Comparison of ENCODE assay signal across 22 cellular contexts in the genomic region with DNA sequence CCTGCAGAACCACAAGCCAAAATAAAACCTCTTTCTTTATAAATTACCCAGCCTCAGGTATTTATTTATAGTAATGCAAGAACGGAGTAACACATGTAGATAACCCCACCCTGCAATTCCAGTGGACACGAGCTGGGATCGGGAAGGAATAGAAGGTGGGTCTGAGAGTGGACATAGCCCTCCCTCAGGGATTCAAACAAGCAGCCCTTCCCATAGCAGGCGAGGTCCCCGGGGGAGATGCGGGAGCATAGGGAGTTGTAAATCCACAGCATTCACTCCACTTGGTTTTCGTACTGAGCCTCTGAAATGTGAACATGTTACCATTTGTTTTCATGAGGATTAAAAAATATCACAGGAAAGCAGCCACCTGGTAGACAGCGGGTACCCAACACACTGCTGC.
DNase-seq lines count a peak whose midpoint lies in the region; ATAC-seq, FAIRE-seq and TF ChIP-seq lines count a peak whose summit lies in the region.
"Had no signal": no experiment of that assay in that cellular context is flagged by ENCODE, and none has a peak within 500 bp of the region (broad histone marks: within the 10 kb centered on the region; RNA-seq: fewer than 3 reads in every experiment).

No MANE protein-coding gene starts in this region.

- no peak for TF ChIP-seq CTCF in kidney (IDR thresholded peaks at IDR 0.05; ENCODE audit: borderline replicate concordance, extremely low read depth, insufficient read depth)
- TF ChIP-seq CTCF in spleen (IDR thresholded peaks at IDR 0.05 in 8 of 11, conservative IDR thresholded peaks at IDR 0.05 in 3 of 11) = no peak
- TF ChIP-seq CTCF in mucosa of descending colon (IDR thresholded peaks at IDR 0.05) = no peak

- no peak overlapping the region for H3K27ac ChIP-seq in kidney (ENCODE audit: low read depth in 2 of 2, low read length in 2 of 2)
- no peak overlapping the region for H3K27ac ChIP-seq in neuronal stem cell (replicated peaks; ENCODE audit: low read length)
- H3K27ac ChIP-seq in spleen = no peak overlapping the region
- H3K27ac ChIP-seq: 22Rv1; A549; BLaER1 treated with 17β-estradiol and CSF1 and Interleukin-3, amounts not matched to agents 10 nM and 100 nM; C4-2B had no signal

- H2BK120ac ChIP-seq in neuronal stem cell (ENCODE audit: low read depth, low read length) = no peak overlapping the region

- intact Hi-C loops in kidney (cut with DNase I) = no loop called here
- intact Hi-C loops in spleen (cut with DNase I; ENCODE audit: low total_unique reads) = no loop called here
- intact Hi-C loops in mucosa of descending colon (cut with DNase I, micrococcal nuclease) = no loop called here

- H3K4me1 ChIP-seq in kidney (ENCODE audit: control insufficient read depth in 1 of 2, insufficient read depth in 1 of 2, low read depth in 1 of 2, low read length in 2 of 2) = no peaks in the 10 kb centered on the region
- H3K4me1 ChIP-seq in neuronal stem cell (ENCODE audit: control insufficient read depth in 2 of 2, insufficient read depth in 1 of 2, low read depth in 1 of 2, low read length in 2 of 2) = peaks cover 17% of the 10 kb centered on the region in 2 donors
- no peaks in the 10 kb centered on the region for H3K4me1 ChIP-seq in spleen
- no peaks in the 10 kb centered on the region for H3K4me1 ChIP-seq in mucosa of descending colon (ENCODE audit: low read depth)
- H3K4me1 ChIP-seq: Caco-2 had no signal

- TF ChIP-seq POLR2A in spleen (IDR thresholded peaks at IDR 0.05) = no peak

- no peak overlapping the region for H3K18ac ChIP-seq in neuronal stem cell (ENCODE audit: low read length)

- H2BK15ac ChIP-seq in neuronal stem cell (ENCODE audit: low read length) = peak overlapping the region; percentile 34

- H2AK5ac ChIP-seq in neuronal stem cell (ENCODE audit: low read depth, low read length) = no peak overlapping the region

- ATAC-seq in left lobe of liver (no peak), mucosa of descending colon (no peak)
- ATAC-seq: A549; CD8-positive, alpha-beta T cell had no signal

- DNase-seq in HTR-8/SVneo (ENCODE audit: insufficient read length, low spot score) (no peak), kidney (peak; percentile 51), neuronal stem cell (ENCODE audit: low spot score) (no peak), spleen (peak; percentile 32), left lobe of liver (ENCODE audit: low spot score) (no peak), NCI-H128 (lab: John Stamatoyannopoulos, UW; ENCODE audit: unreplicated experiment) (no peak), mucosa of descending colon (no peak)
- DNase-seq: AML-193; Caco-2; Calu3; CD4-positive, alpha-beta T cell; CD8-positive, alpha-beta T cell; DMS79 treated with DMSO at 0.1 percent for 48 hours; GF-D8 had no signal

- H3K36me3 ChIP-seq in kidney (ENCODE audit: control insufficient read depth in 1 of 2, insufficient read depth in 2 of 2, low read length in 2 of 2) (no peaks in the 10 kb centered on the region), neuronal stem cell (replicated peaks in 1 of 2; ENCODE audit: control insufficient read depth in 2 of 2, insufficient read depth in 2 of 2, low read length in 2 of 2) (no peaks in the 10 kb centered on the region), spleen (no peaks in the 10 kb centered on the region), mucosa of descending colon (ENCODE audit: low read depth) (no peaks in the 10 kb centered on the region)
- H3K36me3 ChIP-seq: BLaER1 treated with 17β-estradiol and CSF1 and Interleukin-3, amounts not matched to agents 10 nM and 100 nM had no signal

- peak; percentile 83 for FAIRE-seq in HTR-8/SVneo (lab: Jason Lieb, UNC)
- FAIRE-seq in kidney (lab: Jason Lieb, UNC) = no peak
- FAIRE-seq: A549, D721Med, G401.6, GM12891, GM18507 had no signal

- H3K9ac ChIP-seq in kidney (ENCODE audit: low read length in 2 of 2) (no peak overlapping the region), neuronal stem cell (ENCODE audit: low read depth, low read length, poor library complexity) (no peak overlapping the region)
- H3K9ac ChIP-seq: BLaER1 treated with 17β-estradiol and CSF1 and Interleukin-3, amounts not matched to agents 10 nM and 100 nM had no signal

- no peak overlapping the region for H4K8ac ChIP-seq in neuronal stem cell (ENCODE audit: low read depth, low read length)

- H3K4me2 ChIP-seq in neuronal stem cell (ENCODE audit: insufficient read depth, low read length, poor library complexity, severe bottlenecking) = no peak overlapping the region
- H3K4me2 ChIP-seq: A549; BLaER1 treated with 17β-estradiol and CSF1 and Interleukin-3, amounts not matched to agents 10 nM and 100 nM had no signal

- no peak overlapping the region for H2BK12ac ChIP-seq in neuronal stem cell (ENCODE audit: low read length)

- H2BK5ac ChIP-seq in neuronal stem cell (ENCODE audit: low read length) = no peak overlapping the region

- H3K9me3 ChIP-seq in kidney (ENCODE audit: control insufficient read depth in 1 of 2, low read length in 2 of 2) (no peaks in the 10 kb centered on the region), neuronal stem cell (replicated peaks in 1 of 2; ENCODE audit: control insufficient read depth in 2 of 2, insufficient read depth in 1 of 2, low read depth in 1 of 2, low read length in 2 of 2) (peaks cover 0 to 4% of the 10 kb centered on the region in 2 donors), spleen (peaks cover 0 to 38% (median 0%) of the 10 kb centered on the region in 8 donors), mucosa of descending colon (no peaks in the 10 kb centered on the region)
- H3K9me3 ChIP-seq: A549; BLaER1 treated with 17β-estradiol and CSF1 and Interleukin-3, amounts not matched to agents 10 nM and 100 nM had no signal

- H3K14ac ChIP-seq in neuronal stem cell (ENCODE audit: low read length) = no peak overlapping the region

- no peaks in the 10 kb centered on the region for H3K79me1 ChIP-seq in neuronal stem cell (ENCODE audit: low read depth, low read length)

- H3K27me3 ChIP-seq in neuronal stem cell (ENCODE audit: control insufficient read depth in 3 of 3, insufficient read depth in 3 of 3, low read depth in 1 of 3, low read length in 3 of 3) (no peaks in the 10 kb centered on the region), spleen (replicated peaks in 1 of 7) (no peaks in the 10 kb centered on the region)
- H3K27me3 ChIP-seq: BLaER1 treated with 17β-estradiol and CSF1 and Interleukin-3, amounts not matched to agents 10 nM and 100 nM had no signal

- H3K23ac ChIP-seq in neuronal stem cell (ENCODE audit: low read depth, low read length, poor library complexity) = no peak overlapping the region

- no peak overlapping the region for H3K4ac ChIP-seq in neuronal stem cell (ENCODE audit: low read length)

- no peak overlapping the region for H2AFZ ChIP-seq in neuronal stem cell (ENCODE audit: low read length)

- no CpG with 5 or more reads among the region's 8 CpGs for WGBS in neuronal stem cell (ENCODE audit: extremely low coverage in 2 of 2, insufficient read length in 2 of 2, insufficient replicate concordance in 1 of 2), 2 donors
- 78 to 92% (median 90%) methylated on average over 7 to 8 of the region's 8 CpGs for WGBS in spleen, 5 donors

- no peak overlapping the region for H4K91ac ChIP-seq in neuronal stem cell (ENCODE audit: low read depth, low read length, poor library complexity)

- H3K4me3 ChIP-seq in kidney (ENCODE audit: low read length in 2 of 2) = no peak overlapping the region
- H3K4me3 ChIP-seq in neuronal stem cell (ENCODE audit: low read length in 2 of 2) = no peak overlapping the region
- no peak overlapping the region for H3K4me3 ChIP-seq in spleen
- no peak overlapping the region for H3K4me3 ChIP-seq in mucosa of descending colon
- H3K4me3 ChIP-seq: A549; BLaER1 treated with 17β-estradiol and CSF1 and Interleukin-3, amounts not matched to agents 10 nM and 100 nM had no signal

Comparison
In these comparisons a context has a peak if more than half of its experiments do, and no peak if none do; other contexts are left out.
1. DNase-seq: peak in kidney (single experiment) and spleen (single experiment); none in HTR-8/SVneo (single experiment), neuronal stem cell (single experiment), left lobe of liver (single experiment), NCI-H128 (single experiment) and mucosa of descending colon (0 of 3).